12 cellular contexts compared by ENCODE assay signal in genomic region chr12:92206596-92206995, GRCh38.
DNase-seq lines count a peak whose midpoint lies in the region; ATAC-seq and TF ChIP-seq lines count a peak whose summit lies in the region.
"Had no signal": no experiment of that assay in that cellular context is flagged by ENCODE, and none has a peak within 500 bp of the region (broad histone marks: within the 10 kb centered on the region; RNA-seq: fewer than 3 reads in every experiment).

No MANE protein-coding gene starts in this region.

- H3K4me3 Mint-ChIP-seq in CD4-positive, alpha-beta T cell: peak overlapping the region; percentile 26
- H3K4me3 Mint-ChIP-seq in T-helper 17 cell: no peak overlapping the region

- DNase-seq in CD4-positive, alpha-beta T cell: no peak
- DNase-seq in EH (ENCODE audit: low read depth) (peak; percentile 2), T-helper 17 cell (no peak), fibroblast of pulmonary artery (ENCODE audit: low read depth) (peak; percentile 6), CD1c-positive myeloid dendritic cell (ENCODE audit: extremely low spot score) (no peak), SKM-1 treated with dmso at 0.1 percent for 144 hours (lab: John Stamatoyannopoulos, UW; ENCODE audit: unreplicated experiment) (no peak), heart left ventricle (no peak)
- DNase-seq: GDM1, KBM-7, NCI-H2107, NCI-H226, NCI-H526 had no signal

- TF ChIP-seq CTCF in CD4-positive, alpha-beta T cell (IDR thresholded peaks at IDR 0.05): no peak
- no peak for TF ChIP-seq CTCF in fibroblast of pulmonary artery (IDR thresholded peaks at IDR 0.05; ENCODE audit: low read length, missing control alignments)
- no peak for TF ChIP-seq CTCF in heart left ventricle (IDR thresholded peaks at IDR 0.05)

- H3K27me3 ChIP-seq in CD4-positive, alpha-beta T cell (ENCODE audit: control insufficient read depth, insufficient read depth, low read length): no peaks in the 10 kb centered on the region
- H3K27me3 ChIP-seq in heart left ventricle: no peaks in the 10 kb centered on the region

- TF ChIP-seq POLR2A in heart left ventricle (IDR thresholded peaks at IDR 0.05): no peak

- no peaks in the 10 kb centered on the region for H3K36me3 ChIP-seq in heart left ventricle

- H3K4me1 Mint-ChIP-seq in CD4-positive, alpha-beta T cell (ENCODE audit: low read depth): peaks cover 38% of the 10 kb centered on the region
- peaks cover 21% of the 10 kb centered on the region for H3K4me1 Mint-ChIP-seq in T-helper 17 cell

- intact Hi-C loops in CD4-positive, alpha-beta T cell (cut with DNase I, micrococcal nuclease): no loop called here
- intact Hi-C loops in heart left ventricle (cut with DNase I): no loop called here

- H3K9me3 Mint-ChIP-seq in CD4-positive, alpha-beta T cell: peaks cover 2% of the 10 kb centered on the region

- CTCF ChIA-PET in CD4-positive, alpha-beta T cell (lab: Charles Lee): no interaction called here

- peaks cover 5% of the 10 kb centered on the region for H3K36me3 Mint-ChIP-seq in CD4-positive, alpha-beta T cell (ENCODE audit: low read depth)
- no peaks in the 10 kb centered on the region for H3K36me3 Mint-ChIP-seq in T-helper 17 cell (ENCODE audit: low read depth)

- POLR2A ChIA-PET in CD4-positive, alpha-beta T cell (lab: Charles Lee): interaction anchor here (5.8 kb wide), 1 partner anchor 61 kb away, joined by 131 read pairs; the partner anchor contains the start of gene BTG1

- H3K27ac ChIP-seq in CD4-positive, alpha-beta T cell (ENCODE audit: low read depth, low read length): no peak overlapping the region
- H3K27ac ChIP-seq in heart left ventricle: no peak overlapping the region

- ATAC-seq in CD4-positive, alpha-beta T cell (ENCODE audit: poor library complexity): no peak
- ATAC-seq in T-helper 17 cell (no peak), heart left ventricle (no peak)

- 93 to 99% (median 96%) methylated on average over 1 of the region's 1 CpG for WGBS in heart left ventricle, 4 donors

- no peaks in the 10 kb centered on the region for H3K27me3 Mint-ChIP-seq in CD4-positive, alpha-beta T cell
- H3K27me3 Mint-ChIP-seq in T-helper 17 cell: no peaks in the 10 kb centered on the region

- peak overlapping the region; percentile 46 for H3K27ac Mint-ChIP-seq in CD4-positive, alpha-beta T cell
- peak overlapping the region; percentile 59 for H3K27ac Mint-ChIP-seq in T-helper 17 cell

- peaks cover 0 to 30% (median 5%) of the 10 kb centered on the region in 12 donors for H3K4me1 ChIP-seq in heart left ventricle

- H3K4me3 ChIP-seq in fibroblast of pulmonary artery (replicated peaks; ENCODE audit: low read depth, low read length) (no peak overlapping the region), heart left ventricle (no peak overlapping the region)

- H3K9me3 ChIP-seq in CD4-positive, alpha-beta T cell (ENCODE audit: control insufficient read depth, low read length): peaks cover 6% of the 10 kb centered on the region
- H3K9me3 ChIP-seq in T-helper 17 cell (ENCODE audit: control insufficient read depth, low read length, poor library complexity, severe bottlenecking): no peaks in the 10 kb centered on the region
- H3K9me3 ChIP-seq in heart left ventricle: peaks cover 0 to 13% (median 0%) of the 10 kb centered on the region in 12 donors

Comparison
In these comparisons a context has a peak if more than half of its experiments do, and no peak if none do; other contexts are left out.
1. DNase-seq: peak in EH (single experiment) and fibroblast of pulmonary artery (single experiment); none in CD4-positive, alpha-beta T cell (0 of 10), T-helper 17 cell (0 of 3), CD1c-positive myeloid dendritic cell (single experiment), SKM-1 treated with dmso at 0.1 percent for 144 hours (single experiment) and heart left ventricle (0 of 5).